8 cellular contexts compared by ENCODE assay signal in genomic region chr15:65400760-65401606, GRCh38. TPM values are rescaled to one million over a fixed set of nuclear protein-coding genes. Genes with fewer than 3 reads are reported as not detected.
DNase-seq lines count a peak whose midpoint lies in the region; ATAC-seq, FAIRE-seq and TF ChIP-seq lines count a peak whose summit lies in the region.

No MANE protein-coding gene starts in this region.

- H3K9me3 ChIP-seq in SK-N-MC (ENCODE audit: low read depth, low read length) (no peaks in the 10 kb centered on the region), astrocyte (ENCODE audit: insufficient read depth, low read depth, low read length) (no peaks in the 10 kb centered on the region), skeletal muscle satellite cell (replicated peaks; ENCODE audit: low read length) (no peaks in the 10 kb centered on the region)

- H3K27me3 ChIP-seq in astrocyte (ENCODE audit: insufficient read depth, low read length) (peaks cover 13% of the 10 kb centered on the region), skeletal muscle satellite cell (ENCODE audit: control insufficient read depth, insufficient read depth, low read length) (peaks cover 23% of the 10 kb centered on the region)

- DNase-seq in NCI-H1105 treated with DMSO at 0.1 percent for 48 hours (lab: John Stamatoyannopoulos, UW) = peak; percentile 95
- peak; percentile 63 for DNase-seq in SK-N-MC (ENCODE audit: low read depth, low spot score)
- DNase-seq in astrocyte (ENCODE audit: low read depth) = peak; percentile 49
- DNase-seq in hypothalamus (lab: John Stamatoyannopoulos, UW) = peak in 26 of 51 donors; percentile 12 to 61 (median 32)

- H4K20me1 ChIP-seq in astrocyte (ENCODE audit: insufficient read depth, low read length) = peaks cover 4% of the 10 kb centered on the region

- no peak overlapping the region for H3K4me3 ChIP-seq in SK-N-MC
- H3K4me3 ChIP-seq in astrocyte (ENCODE audit: insufficient read depth, low read depth, low read length) = no peak overlapping the region
- no peak overlapping the region for H3K4me3 ChIP-seq in skeletal muscle satellite cell (ENCODE audit: low read length)

- peak overlapping the region; percentile 64 for H2AFZ ChIP-seq in astrocyte (ENCODE audit: low read depth, low read length)

- H3K27ac ChIP-seq in SK-N-MC (no peak overlapping the region), astrocyte (ENCODE audit: low read depth, low read length) (no peak overlapping the region)

- no peaks in the 10 kb centered on the region for H3K79me2 ChIP-seq in astrocyte (ENCODE audit: insufficient read depth, low read length)

- FAIRE-seq in astrocyte (lab: Jason Lieb, UNC) = no peak

- H3K4me2 ChIP-seq in astrocyte (ENCODE audit: low read length) (peak overlapping the region; percentile 46), skeletal muscle satellite cell (ENCODE audit: low read length) (peak overlapping the region; percentile 18)

- peaks cover 15% of the 10 kb centered on the region for H3K4me1 Mint-ChIP-seq in astrocyte (ENCODE audit: low read depth, unreplicated experiment)

- H3K9me3 Mint-ChIP-seq in astrocyte (ENCODE audit: unreplicated experiment) = no peaks in the 10 kb centered on the region

- H3K36me3 ChIP-seq in SK-N-MC (ENCODE audit: insufficient read depth, low read length) = no peaks in the 10 kb centered on the region
- H3K36me3 ChIP-seq in astrocyte (ENCODE audit: insufficient read depth, low read length) = no peaks in the 10 kb centered on the region
- H3K36me3 ChIP-seq in skeletal muscle satellite cell (ENCODE audit: insufficient read depth, low read length) = no peaks in the 10 kb centered on the region

- H3K4me1 ChIP-seq in astrocyte (ENCODE audit: insufficient read depth, low read length) (peaks cover 5% of the 10 kb centered on the region), skeletal muscle satellite cell (ENCODE audit: control insufficient read depth, insufficient read depth, low read length) (peaks cover 7% of the 10 kb centered on the region)

- peak; percentile 91 for TF ChIP-seq CTCF in GM12872 (IDR thresholded peaks at IDR 0.05; ENCODE audit: insufficient read depth, low read depth, low read length)
- peak; percentile 74 for TF ChIP-seq CTCF in astrocyte (IDR thresholded peaks at IDR 0.05; ENCODE audit: insufficient read depth, low read depth, low read length)

- peaks cover 10% of the 10 kb centered on the region for H3K36me3 Mint-ChIP-seq in astrocyte (ENCODE audit: low read depth, unreplicated experiment)

- H3K27ac Mint-ChIP-seq in astrocyte (ENCODE audit: unreplicated experiment) = peak overlapping the region; percentile 41

- H3K4me3 Mint-ChIP-seq in astrocyte (ENCODE audit: unreplicated experiment) = no peak overlapping the region

- H3K9ac ChIP-seq in SK-N-MC (ENCODE audit: insufficient read length) (no peak overlapping the region), astrocyte (ENCODE audit: low read length) (peak overlapping the region; percentile 28), skeletal muscle satellite cell (ENCODE audit: low read depth, low read length) (no peak overlapping the region)

- peaks cover 14% of the 10 kb centered on the region for H3K27me3 Mint-ChIP-seq in astrocyte (ENCODE audit: low read depth, unreplicated experiment)

- ATAC-seq in HG02840 (IDR thresholded peaks at IDR 0.05; ENCODE audit: low FRiP score, unreplicated experiment) = no peak
- ATAC-seq in HG03280 (IDR thresholded peaks at IDR 0.05; ENCODE audit: unreplicated experiment) = no peak

RNA-seq across cellular contexts. Expression of gene IGDCC4, which starts 21.8 kb away (rescaled TPM):
- total RNA-seq in astrocyte = 28.1 and 30.7 TPM in 2 replicates
- under 0.01 and 0.22 TPM in 2 replicates for total RNA-seq in skeletal muscle satellite cell (2012; rRNA removed)

RNA-seq across cellular contexts. Expression of gene IGDCC3, which starts 23.2 kb away (rescaled TPM):
- total RNA-seq in astrocyte = 8.4 and 11.0 TPM in 2 replicates
- not detected in 2 replicates for total RNA-seq in skeletal muscle satellite cell (2012; rRNA removed)

Comparison
In these comparisons a context has a peak if more than half of its experiments do, and no peak if none do; other contexts are left out.
1. DNase-seq: peak in every context shown above with its lines; median percentile 95 in NCI-H1105 treated with DMSO at 0.1 percent for 48 hours; 63 in SK-N-MC; 49 in astrocyte; 32 in hypothalamus.